10 cellular contexts compared by ENCODE assay signal in the genomic region with DNA sequence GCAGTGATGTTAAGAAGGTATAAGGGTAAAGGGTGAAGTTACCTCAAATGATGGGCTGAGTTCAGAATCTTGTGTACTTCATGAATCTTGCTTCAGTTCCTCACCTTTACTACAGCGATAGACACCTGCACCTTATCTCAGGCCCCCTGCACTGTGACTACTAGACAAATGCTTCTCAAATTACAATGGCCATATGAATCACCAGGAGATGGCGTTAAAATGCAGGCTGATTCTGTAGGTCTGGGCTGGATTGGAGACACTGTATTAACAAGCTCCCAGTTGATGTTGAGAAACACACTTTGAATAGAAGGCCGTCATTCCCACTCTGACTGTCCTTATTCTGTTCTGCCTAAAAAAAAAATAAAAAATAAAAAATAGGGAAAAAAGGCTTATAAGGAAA.
DNase-seq lines count a peak whose midpoint lies in the region; ATAC-seq and FAIRE-seq lines count a peak whose summit lies in the region.
"Had no signal": no experiment of that assay in that cellular context is flagged by ENCODE, and none has a peak within 500 bp of the region (broad histone marks: within the 10 kb centered on the region; RNA-seq: fewer than 3 reads in every experiment).

No MANE protein-coding gene starts in this region.

- ATAC-seq in HG02981 (IDR thresholded peaks at IDR 0.05; ENCODE audit: unreplicated experiment) (no peak), HG03432 (IDR thresholded peaks at IDR 0.05; ENCODE audit: unreplicated experiment) (no peak)

- DNase-seq in NCI-H1105 treated with DMSO at 0.1 percent for 48 hours (lab: John Stamatoyannopoulos, UW) (peak; percentile 37), NCI-H1105 (lab: John Stamatoyannopoulos, UW) (no peak), NCI-H526 (lab: John Stamatoyannopoulos, UW) (peak; percentile 47 to 77), retina (peak; percentile 30), T-helper 1 cell (no peak)
- DNase-seq: stimulated activated CD4-positive, alpha-beta T cell treated with anti-CD3 and anti-CD28 coated beads, Interleukin-1b, Interleukin-23, amount 100 ng/mL, for 48 hours had no signal

- FAIRE-seq in endometrium (lab: Jason Lieb, UNC): peak; percentile 39
- FAIRE-seq: colon had no signal

Comparison
In these comparisons a context has a peak if more than half of its experiments do, and no peak if none do; other contexts are left out.
1. DNase-seq: peak in NCI-H1105 treated with DMSO at 0.1 percent for 48 hours (single experiment), NCI-H526 (2 of 2) and retina (single experiment); none in NCI-H1105 (single experiment) and T-helper 1 cell (0 of 5).